In genomic region chr1:230263573-230264195, GRCh38 we compare ENCODE assay signal across 12 cellular contexts.
DNase-seq lines count a peak whose midpoint lies in the region; ATAC-seq and TF ChIP-seq lines count a peak whose summit lies in the region.
"Had no signal": no experiment of that assay in that cellular context is flagged by ENCODE, and none has a peak within 500 bp of the region (broad histone marks: within the 10 kb centered on the region; RNA-seq: fewer than 3 reads in every experiment).

No MANE protein-coding gene starts in this region.

- H3K9me3 ChIP-seq in OCI-LY1 (ENCODE audit: low read length), result peaks cover 3% of the 10 kb centered on the region; the same call in 1 of the 2 replicates
- H3K9me3 ChIP-seq in mucosa of descending colon, result no peaks in the 10 kb centered on the region

- H3K9ac ChIP-seq in OCI-LY1 (ENCODE audit: low read length), result no peak overlapping the region; the same call in 1 of the 2 replicates

- H3K9me2 ChIP-seq in OCI-LY1 (ENCODE audit: low read depth, low read length), result no peaks in the 10 kb centered on the region

- H3K27me3 ChIP-seq in OCI-LY1 (ENCODE audit: insufficient read depth, low read length), result no peaks in the 10 kb centered on the region

- ATAC-seq in natural killer cell (no peak), mucosa of descending colon (no peak), HG03097 (IDR thresholded peaks at IDR 0.05; ENCODE audit: low FRiP score, unreplicated experiment) (no peak)
- no peak for ATAC-seq in natural killer cell treated with Interleukin-12 subunit alpha and Interleukin-12 subunit beta and Interleukin-15 and Interleukin-18, amount 100 ng/mL, for 72 hours
- ATAC-seq: HepG2, SK-N-SH treated with all-trans-retinoic acid at 6 μM for 48 hours had no signal

- no peaks in the 10 kb centered on the region for H3F3A ChIP-seq in OCI-LY1 (ENCODE audit: insufficient read depth, low read length)

- no peaks in the 10 kb centered on the region for H3K27me3 Mint-ChIP-seq in natural killer cell (ENCODE audit: low read depth in 2 of 2)
- no peaks in the 10 kb centered on the region for H3K27me3 Mint-ChIP-seq in natural killer cell treated with Interleukin-12 subunit alpha and Interleukin-12 subunit beta and Interleukin-15 and Interleukin-18, amount 100 ng/mL, for 72 hours

- peaks cover 38% of the 10 kb centered on the region for H3K4me1 ChIP-seq in OCI-LY1 (ENCODE audit: insufficient read depth, low read length, severe bottlenecking)
- peaks cover 13% of the 10 kb centered on the region for H3K4me1 ChIP-seq in mucosa of descending colon (ENCODE audit: low read depth)

- TF ChIP-seq CTCF in natural killer cell (IDR thresholded peaks at IDR 0.05) (no peak), OCI-LY1 (IDR thresholded peaks at IDR 0.05; ENCODE audit: low read length) (no peak), mucosa of descending colon (IDR thresholded peaks at IDR 0.05) (no peak)

- H3K4me1 Mint-ChIP-seq in natural killer cell, result peaks cover 0 to 4% of the 10 kb centered on the region in 2 donors
- H3K4me1 Mint-ChIP-seq in natural killer cell treated with Interleukin-12 subunit alpha and Interleukin-12 subunit beta and Interleukin-15 and Interleukin-18, amount 100 ng/mL, for 72 hours (ENCODE audit: low read depth in 2 of 2), result peaks cover 3 to 5% of the 10 kb centered on the region in 2 donors

- no peaks in the 10 kb centered on the region for H3K79me2 ChIP-seq in OCI-LY1 (ENCODE audit: insufficient read depth, low read length)

- H3K4me2 ChIP-seq in OCI-LY1 (ENCODE audit: low read length), result peak overlapping the region; percentile 3; the same call in 1 of the 2 replicates

- H3K4me3 ChIP-seq in OCI-LY1 (ENCODE audit: low read depth, low read length, poor library complexity, severe bottlenecking), result no peak overlapping the region
- H3K4me3 ChIP-seq in mucosa of descending colon, result no peak overlapping the region

- H3K36me3 Mint-ChIP-seq in natural killer cell, result no peaks in the 10 kb centered on the region
- H3K36me3 Mint-ChIP-seq in natural killer cell treated with Interleukin-12 subunit alpha and Interleukin-12 subunit beta and Interleukin-15 and Interleukin-18, amount 100 ng/mL, for 72 hours, result no peaks in the 10 kb centered on the region

- DNase-seq in natural killer cell (peak; percentile 4), islet precursor cell (peak; percentile 52), mucosa of descending colon (no peak), NCI-H748 treated with DMSO at 0.1 percent for 48 hours (lab: John Stamatoyannopoulos, UW) (no peak)
- no peak for DNase-seq in natural killer cell treated with Interleukin-12 subunit alpha and Interleukin-12 subunit beta and Interleukin-15 and Interleukin-18, amount 100 ng/mL, for 72 hours (ENCODE audit: low spot score)
- DNase-seq: Karpas-422, NCI-H1436 treated with DMSO at 0.1 percent for 48 hours, NCI-H345 had no signal

- H3K36me3 ChIP-seq in OCI-LY1 (ENCODE audit: insufficient read depth, low read length) (peaks cover 44% of the 10 kb centered on the region), mucosa of descending colon (ENCODE audit: low read depth) (no peaks in the 10 kb centered on the region)

- H3K9me3 Mint-ChIP-seq in natural killer cell, result no peaks in the 10 kb centered on the region
- H3K9me3 Mint-ChIP-seq in natural killer cell treated with Interleukin-12 subunit alpha and Interleukin-12 subunit beta and Interleukin-15 and Interleukin-18, amount 100 ng/mL, for 72 hours, result no peaks in the 10 kb centered on the region

- no peak overlapping the region for H3K27ac Mint-ChIP-seq in natural killer cell
- H3K27ac Mint-ChIP-seq in natural killer cell treated with Interleukin-12 subunit alpha and Interleukin-12 subunit beta and Interleukin-15 and Interleukin-18, amount 100 ng/mL, for 72 hours, result no peak overlapping the region

- no peak overlapping the region for H2AFZ ChIP-seq in OCI-LY1 (ENCODE audit: low read length)

- H4K20me1 ChIP-seq in OCI-LY1 (ENCODE audit: insufficient read depth, low read length), result no peaks in the 10 kb centered on the region

- H3K27ac ChIP-seq in OCI-LY1 (ENCODE audit: low read depth, low read length, poor library complexity, severe bottlenecking), result peak overlapping the region; percentile 72

- intact Hi-C loops in natural killer cell (cut with micrococcal nuclease) (no loop called here), mucosa of descending colon (cut with DNase I, micrococcal nuclease) (no loop called here)

- no peak overlapping the region for H3K4me3 Mint-ChIP-seq in natural killer cell
- no peak overlapping the region for H3K4me3 Mint-ChIP-seq in natural killer cell treated with Interleukin-12 subunit alpha and Interleukin-12 subunit beta and Interleukin-15 and Interleukin-18, amount 100 ng/mL, for 72 hours

Comparison
In these comparisons a context has a peak if more than half of its experiments do, and no peak if none do; other contexts are left out.
1. DNase-seq: peak in natural killer cell (single experiment) and islet precursor cell (single experiment); none in natural killer cell treated with Interleukin-12 subunit alpha and Interleukin-12 subunit beta and Interleukin-15 and Interleukin-18, amount 100 ng/mL, for 72 hours (single experiment), mucosa of descending colon (0 of 3) and NCI-H748 treated with DMSO at 0.1 percent for 48 hours (single experiment).